14 cellular contexts compared by ENCODE assay signal in genomic region chr3:56837196-56837955, GRCh38. TPM values are rescaled to one million over a fixed set of nuclear protein-coding genes. Genes with fewer than 3 reads are reported as not detected.
DNase-seq lines count a peak whose midpoint lies in the region; ATAC-seq, FAIRE-seq and TF ChIP-seq lines count a peak whose summit lies in the region.
"Had no signal": no experiment of that assay in that cellular context is flagged by ENCODE, and none has a peak within 500 bp of the region (broad histone marks: within the 10 kb centered on the region; RNA-seq: fewer than 3 reads in every experiment).

No MANE protein-coding gene starts in this region.

- H3K9me3 ChIP-seq in mucosa of descending colon, result no peaks in the 10 kb centered on the region

- H3K4me3 ChIP-seq in mucosa of descending colon, result no peak overlapping the region

- H3K4me1 ChIP-seq in mucosa of descending colon (ENCODE audit: low read depth), result no peaks in the 10 kb centered on the region

- intact Hi-C loops in mucosa of descending colon (cut with DNase I, micrococcal nuclease), result no loop called here

- ATAC-seq in GM21423 (IDR thresholded peaks at IDR 0.05; ENCODE audit: unreplicated experiment), result peak; percentile 96
- ATAC-seq in mucosa of descending colon, result no peak
- ATAC-seq in GM18517 (IDR thresholded peaks at IDR 0.05; ENCODE audit: unreplicated experiment), result no peak

- no peak for TF ChIP-seq CTCF in mucosa of descending colon (IDR thresholded peaks at IDR 0.05)

- H3K36me3 ChIP-seq in mucosa of descending colon (ENCODE audit: low read depth), result no peaks in the 10 kb centered on the region

- no peak for FAIRE-seq in frontal cortex (lab: Jason Lieb, UNC)
- FAIRE-seq: urothelium cell line had no signal

- DNase-seq in DMS53 (lab: John Stamatoyannopoulos, UW), result peak; percentile 0
- DNase-seq in DMS53 treated with DMSO at 0.1 percent for 48 hours (lab: John Stamatoyannopoulos, UW; ENCODE audit: unreplicated experiment), result no peak
- DNase-seq in HK-2 (ENCODE audit: unreplicated experiment), result peak; percentile 37
- peak; percentile 82 for DNase-seq in left kidney (ENCODE audit: low read depth, low spot score)
- DNase-seq in mucosa of descending colon, result no peak
- no peak for DNase-seq in frontal cortex (ENCODE audit: low spot score in 2 of 2)
- DNase-seq: anterior cingulate cortex, DMS153, hippocampal formation, NCI-H526, T-helper 1 cell had no signal

RNA-seq across cellular contexts. Expression of gene ARHGEF3, which starts 35.6 kb away (rescaled TPM):
- total RNA-seq in mucosa of descending colon (10 to 100 TPM; 10.1 to 34.5 (median 15.5) TPM), frontal cortex (26.1 TPM)

Comparison
In these comparisons a context has a peak if more than half of its experiments do, and no peak if none do; other contexts are left out.
1. DNase-seq: peak in DMS53 (single experiment), HK-2 (single experiment) and left kidney (single experiment); none in DMS53 treated with DMSO at 0.1 percent for 48 hours (single experiment), mucosa of descending colon (0 of 3) and frontal cortex (0 of 2).